In the genomic region with DNA sequence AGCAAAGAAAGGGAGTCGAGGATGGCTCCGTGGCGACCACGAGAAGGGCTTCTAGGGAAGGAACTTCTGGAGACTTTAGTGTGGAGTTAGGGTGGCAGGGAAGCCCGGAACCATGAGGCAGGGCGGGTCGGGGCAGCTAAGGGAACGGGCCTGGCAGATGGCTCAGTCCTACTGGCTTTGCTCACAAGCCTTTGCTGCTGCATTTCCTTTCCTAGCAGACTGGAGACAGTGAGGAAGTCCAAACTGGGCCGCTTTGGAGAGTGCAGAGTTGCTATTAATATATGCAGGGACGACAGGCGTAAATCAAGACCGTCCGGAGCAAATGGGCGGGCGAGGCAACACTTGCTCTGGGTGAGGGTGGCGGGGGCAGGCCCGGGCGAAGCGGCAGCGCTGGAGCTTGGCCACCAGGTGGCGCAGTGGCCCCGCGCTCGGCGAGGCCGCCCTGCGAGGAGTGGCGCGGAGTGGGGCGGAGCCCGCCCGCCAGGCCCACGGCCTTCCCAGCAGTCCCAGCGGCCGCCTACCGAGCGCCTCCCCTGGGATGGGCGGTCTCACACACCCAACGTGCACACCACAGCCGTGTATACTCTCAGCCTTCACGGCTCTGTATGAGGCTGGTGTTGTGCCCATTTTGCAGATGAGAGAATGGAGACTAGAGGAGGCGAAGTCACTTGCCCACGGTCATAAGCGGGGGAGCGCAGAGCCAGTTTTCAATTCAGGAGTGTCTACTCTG, we compare ENCODE assay signal across 8 cellular contexts. TPM values are rescaled to one million over a fixed set of nuclear protein-coding genes. Genes with fewer than 3 reads are reported as not detected.
A peak's percentile ranks its signal among the peaks of the same experiment; 100 is the strongest.
DNase-seq lines count a peak whose midpoint lies in the region; ATAC-seq and TF ChIP-seq lines count a peak whose summit lies in the region.

No MANE protein-coding gene starts in this region.

- peak overlapping the region; percentile 72 for H3K4me3 ChIP-seq in Jurkat, Clone E6-1 (ENCODE audit: low read length)

- intact Hi-C loops in activated T-helper 2 cell treated with anti-CD3 and anti-CD28 coated beads, Interferon-gamma antibody, Interleukin-2, Interleukin-4, amounts not matched to agents 10 μg/mL and 5 μg/mL and 100 μg/mL, durations not matched to agents 14 hours and 24 hours and 36 hours (cut with micrococcal nuclease): loop anchor here (1.0 to 2.0 kb wide), 5 partner anchors 8 to 239 kb away; partner anchors contain the start of gene DCP1B

- POLR2A ChIA-PET in RWPE1 (lab: Yijun Ruan, JAX; ENCODE audit: low non-redundant PET): no interaction called here

- DNase-seq in EL (peak; percentile 89), RWPE1 (ENCODE audit: low spot score) (peak; percentile 78), fibroblast of peridontal ligament (ENCODE audit: extremely low read depth) (peak; percentile 78), nephron progenitor cell (peak; percentile 92)
- peak; percentile 89 for DNase-seq in Jurkat, Clone E6-1 (ENCODE audit: low read depth, low spot score)
- DNase-seq in activated T-helper 2 cell treated with anti-CD3 and anti-CD28 coated beads, Interferon-gamma antibody, Interleukin-2, Interleukin-4, amounts not matched to agents 10 μg/mL and 5 μg/mL and 100 μg/mL, durations not matched to agents 14 hours and 24 hours and 36 hours (ENCODE audit: low spot score): peak; percentile 93
- DNase-seq in stimulated activated naive CD8-positive, alpha-beta T cell treated with anti-CD3 and anti-CD28 coated beads, Interleukin-15, amount 100 ng/mL, for 72 hours: peak; percentile 95 to 96

- H3K36me3 Mint-ChIP-seq in activated T-helper 2 cell treated with anti-CD3 and anti-CD28 coated beads, Interferon-gamma antibody, Interleukin-2, Interleukin-4, amounts not matched to agents 10 μg/mL and 5 μg/mL and 100 μg/mL, durations not matched to agents 14 hours and 24 hours and 36 hours (ENCODE audit: low read depth): peaks cover under 1% of the 10 kb centered on the region
- H3K36me3 Mint-ChIP-seq in nephron progenitor cell (ENCODE audit: low read depth): no peaks in the 10 kb centered on the region

- TF ChIP-seq CTCF in RWPE1 (conservative IDR thresholded peaks at IDR 0.05; ENCODE audit: low read depth): peak; percentile 84
- TF ChIP-seq CTCF in nephron progenitor cell (IDR thresholded peaks at IDR 0.05): peak; percentile 89

- no peak overlapping the region for H3K27ac ChIP-seq in RWPE1

- H3K9me3 Mint-ChIP-seq in activated T-helper 2 cell treated with anti-CD3 and anti-CD28 coated beads, Interferon-gamma antibody, Interleukin-2, Interleukin-4, amounts not matched to agents 10 μg/mL and 5 μg/mL and 100 μg/mL, durations not matched to agents 14 hours and 24 hours and 36 hours: no peaks in the 10 kb centered on the region
- no peaks in the 10 kb centered on the region for H3K9me3 Mint-ChIP-seq in nephron progenitor cell
- H3K9me3 Mint-ChIP-seq in stimulated activated naive CD8-positive, alpha-beta T cell treated with anti-CD3 and anti-CD28 coated beads, Interleukin-15, amount 100 ng/mL, for 72 hours: no peaks in the 10 kb centered on the region

- H3K27me3 Mint-ChIP-seq in activated T-helper 2 cell treated with anti-CD3 and anti-CD28 coated beads, Interferon-gamma antibody, Interleukin-2, Interleukin-4, amounts not matched to agents 10 μg/mL and 5 μg/mL and 100 μg/mL, durations not matched to agents 14 hours and 24 hours and 36 hours (ENCODE audit: low read depth): no peaks in the 10 kb centered on the region
- peaks cover 23% of the 10 kb centered on the region for H3K27me3 Mint-ChIP-seq in nephron progenitor cell (ENCODE audit: low read depth, poor library complexity)
- no peaks in the 10 kb centered on the region for H3K27me3 Mint-ChIP-seq in stimulated activated naive CD8-positive, alpha-beta T cell treated with anti-CD3 and anti-CD28 coated beads, Interleukin-15, amount 100 ng/mL, for 72 hours

- H3K4me1 Mint-ChIP-seq in activated T-helper 2 cell treated with anti-CD3 and anti-CD28 coated beads, Interferon-gamma antibody, Interleukin-2, Interleukin-4, amounts not matched to agents 10 μg/mL and 5 μg/mL and 100 μg/mL, durations not matched to agents 14 hours and 24 hours and 36 hours (ENCODE audit: low read depth): peaks cover 16% of the 10 kb centered on the region
- H3K4me1 Mint-ChIP-seq in nephron progenitor cell: peaks cover 60% of the 10 kb centered on the region
- peaks cover 25% of the 10 kb centered on the region for H3K4me1 Mint-ChIP-seq in stimulated activated naive CD8-positive, alpha-beta T cell treated with anti-CD3 and anti-CD28 coated beads, Interleukin-15, amount 100 ng/mL, for 72 hours

- peak overlapping the region; percentile 89 for H3K27ac Mint-ChIP-seq in activated T-helper 2 cell treated with anti-CD3 and anti-CD28 coated beads, Interferon-gamma antibody, Interleukin-2, Interleukin-4, amounts not matched to agents 10 μg/mL and 5 μg/mL and 100 μg/mL, durations not matched to agents 14 hours and 24 hours and 36 hours
- no peak overlapping the region for H3K27ac Mint-ChIP-seq in nephron progenitor cell
- H3K27ac Mint-ChIP-seq in stimulated activated naive CD8-positive, alpha-beta T cell treated with anti-CD3 and anti-CD28 coated beads, Interleukin-15, amount 100 ng/mL, for 72 hours: peak overlapping the region; percentile 90 to 91

- peak; percentile 91 for ATAC-seq in GM21576 (IDR thresholded peaks at IDR 0.05; ENCODE audit: unreplicated experiment)
- peak; percentile 93 for ATAC-seq in stimulated activated naive CD8-positive, alpha-beta T cell treated with anti-CD3 and anti-CD28 coated beads, Interleukin-15, amount 100 ng/mL, for 72 hours

- H3K4me3 Mint-ChIP-seq in activated T-helper 2 cell treated with anti-CD3 and anti-CD28 coated beads, Interferon-gamma antibody, Interleukin-2, Interleukin-4, amounts not matched to agents 10 μg/mL and 5 μg/mL and 100 μg/mL, durations not matched to agents 14 hours and 24 hours and 36 hours (ENCODE audit: low read depth): peak overlapping the region; percentile 86
- H3K4me3 Mint-ChIP-seq in nephron progenitor cell: peak overlapping the region; percentile 74
- H3K4me3 Mint-ChIP-seq in stimulated activated naive CD8-positive, alpha-beta T cell treated with anti-CD3 and anti-CD28 coated beads, Interleukin-15, amount 100 ng/mL, for 72 hours: peak overlapping the region; percentile 91 to 93

- CTCF ChIA-PET in RWPE1 (lab: Yijun Ruan, JAX): interaction anchor here (0.5 to 2.9 kb wide), 12 partner anchors 17 to 492 kb away, joined by 3 to 45 read pairs (median 3); no protein-coding TSS in a partner anchor

RNA-seq across cellular contexts. Expression of gene LRTM2, which starts 24.4 kb away (rescaled TPM):
- polyA plus RNA-seq in Jurkat, Clone E6-1 (2012; ENCODE audit: insufficient read depth, insufficient read length): not detected
- 0.07 and 0.09 TPM in 2 replicates for total RNA-seq in activated T-helper 2 cell treated with anti-CD3 and anti-CD28 coated beads, Interferon-gamma antibody, Interleukin-2, Interleukin-4, amounts not matched to agents 10 μg/mL and 5 μg/mL and 100 μg/mL, durations not matched to agents 14 hours and 24 hours and 36 hours
